Comparison of ENCODE assay signal across 1 cellular context in the genomic region with DNA sequence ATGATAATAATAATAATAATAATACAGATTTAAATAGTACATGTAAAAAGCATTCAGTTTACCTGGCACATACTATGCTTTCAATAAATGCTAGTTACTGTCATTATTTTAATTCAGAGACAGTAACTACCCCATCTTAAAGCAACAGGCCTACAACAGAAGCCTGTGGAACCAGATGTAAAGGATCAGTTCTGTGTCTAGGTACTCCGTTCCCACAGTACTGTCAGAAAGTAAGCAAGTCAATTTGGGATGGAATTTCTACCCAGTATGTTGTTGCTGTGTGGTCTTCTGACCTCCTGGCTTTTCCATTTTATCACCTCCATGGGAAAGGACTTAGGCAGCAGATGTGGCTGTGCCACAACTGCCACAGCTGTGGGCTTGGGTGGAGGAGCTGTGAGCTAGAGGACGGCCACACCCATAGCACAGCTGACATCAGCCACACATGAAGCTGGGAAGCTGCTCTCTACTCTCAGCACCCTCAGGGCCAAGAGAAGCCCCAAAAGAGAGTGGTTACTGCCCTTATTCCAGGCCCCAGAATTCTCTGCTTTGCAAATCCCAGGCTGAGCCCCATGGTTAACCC.
TF ChIP-seq lines count a peak whose summit lies in the region.

No MANE protein-coding gene starts in this region.

TF ChIP-seq in HepG2, 621 proteins besides CTCF, POLR2A, EP300 and RAD21 (continued from another document):
- no peak for TF ChIP-seq MATR3 (CRISPR knock-in tag; IDR thresholded peaks at IDR 0.05)
